In the genomic region with DNA sequence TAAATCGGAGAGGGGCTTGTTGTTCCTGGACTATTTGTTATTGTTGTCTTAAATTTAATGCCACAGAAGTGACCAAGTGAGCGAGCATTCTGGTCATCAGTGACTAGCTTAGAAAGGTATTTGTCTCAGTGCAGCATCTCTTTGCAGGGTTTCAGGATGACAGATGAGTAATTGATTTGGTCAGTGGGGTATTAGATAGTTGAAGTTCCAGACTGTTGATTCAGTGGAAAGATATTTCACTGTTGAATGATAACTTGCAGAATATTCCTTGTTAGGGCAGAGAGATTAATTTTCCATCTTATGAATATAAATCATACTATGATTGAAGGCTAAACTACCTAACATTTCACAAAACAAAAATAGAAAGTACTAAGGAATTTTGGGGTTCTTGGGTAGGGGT, we compare ENCODE assay signal across 10 cellular contexts.
DNase-seq lines count a peak whose midpoint lies in the region; ATAC-seq and TF ChIP-seq lines count a peak whose summit lies in the region.
"Had no signal": no experiment of that assay in that cellular context is flagged by ENCODE, and none has a peak within 500 bp of the region (broad histone marks: within the 10 kb centered on the region; RNA-seq: fewer than 3 reads in every experiment).

No MANE protein-coding gene starts in this region.

- intact Hi-C loops in OCI-LY7 (cut with micrococcal nuclease; ENCODE audit: unreplicated experiment): loop anchor here (2.0 kb wide), 1 partner anchor 123 kb away; the partner anchor contains the start of gene TRIO

- H4K20me1 ChIP-seq in OCI-LY7 (ENCODE audit: insufficient read depth, low read length): 0 out of 2 replicates have a peak, but pooled peaks cover 1% of the 10 kb centered on the region
- peaks cover 3% of the 10 kb centered on the region for H4K20me1 ChIP-seq in osteoblast (ENCODE audit: insufficient read depth, low read length)

- H3K4me2 ChIP-seq in OCI-LY7 (ENCODE audit: low read length): peak overlapping the region; percentile 71; the same call in 1 of the 2 replicates
- H3K4me2 ChIP-seq in osteoblast (ENCODE audit: insufficient read depth, low read length): peak overlapping the region; percentile 86

- peaks cover 18% of the 10 kb centered on the region; the same call in 1 of the 2 replicates for H3K79me2 ChIP-seq in OCI-LY7 (ENCODE audit: insufficient read depth, low read depth, low read length)
- peaks cover 88% of the 10 kb centered on the region for H3K79me2 ChIP-seq in osteoblast (ENCODE audit: insufficient read depth, low read length)

- peak; percentile 58 for DNase-seq in GM04504 (ENCODE audit: low read depth)
- no peak for DNase-seq in OCI-LY7 (ENCODE audit: low spot score)
- peak; percentile 39 for DNase-seq in epithelial cell of prostate (ENCODE audit: low read depth, low spot score)
- DNase-seq in osteoblast (ENCODE audit: insufficient read length, low spot score, missing footprints): peak; percentile 57
- DNase-seq in stimulated activated CD4-positive, alpha-beta T cell treated with anti-CD3 and anti-CD28 coated beads, Interleukin-2, amount 100 ng/mL, for 48 hours: no peak
- no peak for DNase-seq in caudate nucleus (lab: John Stamatoyannopoulos, UW)
- DNase-seq: left ventricle myocardium superior, transverse colon had no signal

- no TSS peak for BruUV-seq in OCI-LY7 (replicated peaks; lab: Mats Ljungman, UMichigan)

- CTCF ChIA-PET in OCI-LY7 (lab: Charles Lee; ENCODE audit: unreplicated experiment): no interaction called here

- H3K27me3 ChIP-seq in osteoblast (ENCODE audit: insufficient read depth, low read length): no peaks in the 10 kb centered on the region
- H3K27me3 ChIP-seq: transverse colon had no signal

- H3K4me3 ChIP-seq in OCI-LY7 (ENCODE audit: low read depth, low read length, poor library complexity, severe bottlenecking) (no peak overlapping the region), osteoblast (ENCODE audit: insufficient read depth, low read length) (no peak overlapping the region)

- TF ChIP-seq CTCF in OCI-LY7 (conservative IDR thresholded peaks at IDR 0.05; ENCODE audit: low read length): no peak
- no peak for TF ChIP-seq CTCF in osteoblast (IDR thresholded peaks at IDR 0.05; ENCODE audit: extremely low read depth, low read depth, low read length)

- H3K36me3 ChIP-seq in OCI-LY7 (ENCODE audit: insufficient read depth, low read length) (no peaks in the 10 kb centered on the region), osteoblast (ENCODE audit: insufficient read depth, low read length) (no peaks in the 10 kb centered on the region)
- H3K36me3 ChIP-seq: transverse colon had no signal

- H3K4me1 ChIP-seq in OCI-LY7 (ENCODE audit: insufficient read depth, low read length, poor library complexity, severe bottlenecking) (peaks cover 46% of the 10 kb centered on the region), osteoblast (ENCODE audit: insufficient read depth, low read length) (peaks cover 87% of the 10 kb centered on the region)

- H2AFZ ChIP-seq in OCI-LY7 (ENCODE audit: low read length) (no peak overlapping the region), osteoblast (ENCODE audit: low read length) (no peak overlapping the region)

- no peak for ATAC-seq in HG03135 (IDR thresholded peaks at IDR 0.05; ENCODE audit: unreplicated experiment)
- no peak for ATAC-seq in GM18858 (IDR thresholded peaks at IDR 0.05; ENCODE audit: unreplicated experiment)
- ATAC-seq: left ventricle myocardium superior had no signal

- no peaks in the 10 kb centered on the region for H3K9me2 ChIP-seq in OCI-LY7 (ENCODE audit: insufficient read depth, low read length)

- POLR2A ChIA-PET in OCI-LY7 (lab: Charles Lee): interaction anchor here (0.6 to 0.7 kb wide), 2 partner anchors 76 to 302 kb away, joined by 4 to 5 read pairs; no protein-coding TSS in a partner anchor

- no peak overlapping the region for H3K27ac ChIP-seq in OCI-LY7 (ENCODE audit: low read depth, low read length, poor library complexity, severe bottlenecking)
- peak overlapping the region; percentile 78 for H3K27ac ChIP-seq in epithelial cell of prostate
- peak overlapping the region; percentile 93 for H3K27ac ChIP-seq in osteoblast (ENCODE audit: low read depth, low read length)
- H3K27ac ChIP-seq in caudate nucleus (ENCODE audit: low read depth, low read length): no peak overlapping the region

- H3K9me3 ChIP-seq in OCI-LY7 (ENCODE audit: low read length) (no peaks in the 10 kb centered on the region), osteoblast (ENCODE audit: low read depth, low read length) (no peaks in the 10 kb centered on the region)
- H3K9me3 ChIP-seq: transverse colon had no signal

Comparison
In these comparisons a context has a peak if more than half of its experiments do, and no peak if none do; other contexts are left out.
1. DNase-seq: peak in GM04504 (single experiment), epithelial cell of prostate (single experiment) and osteoblast (single experiment); none in OCI-LY7 (single experiment), stimulated activated CD4-positive, alpha-beta T cell treated with anti-CD3 and anti-CD28 coated beads, Interleukin-2, amount 100 ng/mL, for 48 hours (0 of 2) and caudate nucleus (0 of 61).
2. H3K27ac ChIP-seq: peak in epithelial cell of prostate (single experiment) and osteoblast (single experiment); none in OCI-LY7 (single experiment) and caudate nucleus (single experiment).